In the genomic region with DNA sequence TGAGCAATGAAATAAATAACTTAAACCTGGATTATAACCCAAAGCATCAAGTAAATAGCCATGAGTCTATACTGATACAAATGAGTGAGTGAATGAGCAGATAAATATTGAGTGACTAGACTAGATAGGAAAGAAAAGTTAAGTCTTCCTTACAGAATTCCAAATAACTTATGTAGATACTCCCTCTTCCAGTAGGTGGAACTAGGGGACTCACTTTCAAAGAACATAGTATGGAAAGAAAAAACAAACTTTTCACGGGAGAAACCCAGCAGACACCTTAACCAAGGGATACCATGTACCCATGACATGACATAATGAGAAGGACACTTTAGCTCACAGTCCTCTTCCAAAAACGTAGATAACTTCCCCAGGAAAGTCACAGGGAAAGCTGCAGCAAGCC, we compare ENCODE assay signal across 11 cellular contexts. TPM values are rescaled to one million over a fixed set of nuclear protein-coding genes. Genes with fewer than 3 reads are reported as not detected.
A peak's percentile ranks its signal among the peaks of the same experiment; 100 is the strongest.
DNase-seq lines count a peak whose midpoint lies in the region; ATAC-seq and TF ChIP-seq lines count a peak whose summit lies in the region.
"Had no signal": no experiment of that assay in that cellular context is flagged by ENCODE, and none has a peak within 500 bp of the region (broad histone marks: within the 10 kb centered on the region; RNA-seq: fewer than 3 reads in every experiment).

No MANE protein-coding gene starts in this region.

- H3K27me3 ChIP-seq in BJ (ENCODE audit: control insufficient read depth, insufficient read depth, low read length) (no peaks in the 10 kb centered on the region), HCT116 (ENCODE audit: insufficient read depth, low read length) (no peaks in the 10 kb centered on the region), mesenchymal stem cell (ENCODE audit: control insufficient read depth in 1 of 2, insufficient read depth in 1 of 2, low read length in 2 of 2) (no peaks in the 10 kb centered on the region)
- H3K27me3 ChIP-seq: esophagus squamous epithelium had no signal

- no peak overlapping the region for H4K91ac ChIP-seq in mesenchymal stem cell (ENCODE audit: low read length)

- H4K8ac ChIP-seq in mesenchymal stem cell (ENCODE audit: low read length): no peak overlapping the region

- ATAC-seq in HCT116 (0 out of 2 replicates have a peak, but pooled peaks have one; percentile 46), HG02970 (IDR thresholded peaks at IDR 0.05; ENCODE audit: low FRiP score, unreplicated experiment) (no peak)

- H3K9me2 ChIP-seq in HCT116 (ENCODE audit: insufficient read depth): no peaks in the 10 kb centered on the region

- no peaks in the 10 kb centered on the region for H3K9me3 ChIP-seq in HCT116 (ENCODE audit: control insufficient read depth in 1 of 2, insufficient read depth in 1 of 2, low read depth in 1 of 2, low read length in 2 of 2)
- H3K9me3 ChIP-seq in mesenchymal stem cell (ENCODE audit: control insufficient read depth, low read length): no peaks in the 10 kb centered on the region
- H3K9me3 ChIP-seq: esophagus squamous epithelium had no signal

- H2BK5ac ChIP-seq in mesenchymal stem cell (ENCODE audit: low read depth, low read length, poor library complexity, severe bottlenecking): no peak overlapping the region

- TF ChIP-seq RAD21 in HCT116 (IDR thresholded peaks at IDR 0.05; ENCODE audit: low read depth): peak; percentile 37

- H3K27ac ChIP-seq in HCT116 (ENCODE audit: low read depth, low read length): no peak overlapping the region
- H3K27ac ChIP-seq in caudate nucleus (ENCODE audit: low read depth, low read length): peak overlapping the region; percentile 14
- H3K27ac ChIP-seq in mesenchymal stem cell (ENCODE audit: low read length, poor library complexity, severe bottlenecking): no peak overlapping the region
- H3K27ac ChIP-seq: esophagus squamous epithelium had no signal

- no peak for TF ChIP-seq POLR2A in HCT116 (IDR thresholded peaks at IDR 0.05; ENCODE audit: borderline replicate concordance, extremely low read depth, insufficient read depth, insufficient read length)

- WGBS in mesenchymal stem cell: 69% methylated on average over 2 of the region's 2 CpGs

- no peaks in the 10 kb centered on the region for H4K20me1 ChIP-seq in HCT116 (ENCODE audit: insufficient read depth)

- DNase-seq in BJ (ENCODE audit: low read depth) (no peak), HCT116 (ENCODE audit: low read depth, low spot score) (no peak), caudate nucleus (lab: John Stamatoyannopoulos, UW) (no peak), mesenchymal stem cell (peak; percentile 24), NCI-H128 (lab: John Stamatoyannopoulos, UW; ENCODE audit: unreplicated experiment) (no peak), hippocampal formation (lab: John Stamatoyannopoulos, UW) (no peak), NCI-H146 (lab: John Stamatoyannopoulos, UW) (no peak)
- DNase-seq: amygdala, esophagus squamous epithelium, NCI-H187 had no signal

- TF ChIP-seq CTCF in BJ (IDR thresholded peaks at IDR 0.05; ENCODE audit: insufficient read depth, low read depth, low read length): 0 out of 2 replicates have a peak, but pooled peaks have one; percentile 7
- peak; percentile 29 to 44 (median 29); a peak in 3 of 6 replicates for TF ChIP-seq CTCF in HCT116 (IDR thresholded peaks at IDR 0.05 in 2 of 3, conservative IDR thresholded peaks at IDR 0.05 in 1 of 3; ENCODE audit: borderline replicate concordance in 1 of 3, insufficient read depth in 1 of 3, low read depth in 2 of 3, low read length in 2 of 3)

- peaks cover 32% of the 10 kb centered on the region for H3K79me1 ChIP-seq in mesenchymal stem cell (replicated peaks; ENCODE audit: low read length, poor library complexity, severe bottlenecking)

- H3K4me1 ChIP-seq in HCT116 (ENCODE audit: control insufficient read depth in 1 of 2, insufficient read depth in 2 of 2, low read length in 2 of 2): peaks cover 0 to 3% of the 10 kb centered on the region in 2 experiments; a peak in 1 of 4 replicates
- no peaks in the 10 kb centered on the region for H3K4me1 ChIP-seq in mesenchymal stem cell (ENCODE audit: control insufficient read depth, insufficient read depth, low read depth, low read length)

- no peak overlapping the region for H3K18ac ChIP-seq in mesenchymal stem cell (ENCODE audit: low read depth in 1 of 2, low read length in 2 of 2)

- no peak overlapping the region for H3K4me2 ChIP-seq in HCT116 (ENCODE audit: low read length)
- H3K4me2 ChIP-seq in mesenchymal stem cell (ENCODE audit: low read length, poor library complexity, severe bottlenecking): no peak overlapping the region

- H3K9ac ChIP-seq in HCT116 (ENCODE audit: low read length) (no peak overlapping the region), mesenchymal stem cell (ENCODE audit: low read length) (no peak overlapping the region)

- H2AK5ac ChIP-seq in mesenchymal stem cell (ENCODE audit: low read length, severe bottlenecking): no peak overlapping the region

- intact Hi-C loops in HCT116 (cut with micrococcal nuclease): no loop called here

- BruUV-seq in HCT116 (replicated peaks; lab: Mats Ljungman, UMichigan): no TSS peak

- no peak overlapping the region for H3K14ac ChIP-seq in mesenchymal stem cell (ENCODE audit: low read length in 2 of 2)

- no peak overlapping the region for H2BK15ac ChIP-seq in mesenchymal stem cell (ENCODE audit: low read depth, poor library complexity, severe bottlenecking)

- no peak overlapping the region for H3K4me3 ChIP-seq in BJ (ENCODE audit: low read depth, low read length)
- H3K4me3 ChIP-seq in HCT116 (replicated peaks in 1 of 2; ENCODE audit: low read depth in 1 of 2, low read length in 2 of 2): no peak overlapping the region
- H3K4me3 ChIP-seq in mesenchymal stem cell (ENCODE audit: insufficient read depth in 1 of 2, low read depth in 1 of 2, low read length in 2 of 2): no peak overlapping the region
- H3K4me3 ChIP-seq: esophagus squamous epithelium had no signal

- no peaks in the 10 kb centered on the region for H3K79me2 ChIP-seq in HCT116 (ENCODE audit: insufficient read depth, low read length)

- no peak overlapping the region for H2BK12ac ChIP-seq in mesenchymal stem cell (ENCODE audit: low read length in 2 of 2)

- H3K36me3 ChIP-seq in BJ (ENCODE audit: control insufficient read depth, insufficient read depth, low read length) (peaks cover 6% of the 10 kb centered on the region), HCT116 (ENCODE audit: control insufficient read depth in 1 of 2, insufficient read depth in 2 of 2, low read length in 2 of 2) (no peaks in the 10 kb centered on the region), mesenchymal stem cell (ENCODE audit: control insufficient read depth in 1 of 2, insufficient read depth in 2 of 2, low read depth in 1 of 2, low read length in 2 of 2) (peaks cover 8 to 86% of the 10 kb centered on the region in 2 experiments)

- POLR2A ChIA-PET in BJ (lab: Charles Lee): no interaction called here
- POLR2A ChIA-PET in HCT116 (lab: Charles Lee): no interaction called here

- no peak overlapping the region for H3K4ac ChIP-seq in mesenchymal stem cell (ENCODE audit: low read depth in 1 of 2, low read length in 2 of 2)

- CTCF ChIA-PET in BJ (lab: Yijun Ruan, JAX): interaction anchor here (0.8 to 2.4 kb wide), 7 partner anchors 10 to 178 kb away, joined by 3 to 10 read pairs (median 4); no protein-coding TSS in a partner anchor
- CTCF ChIA-PET in HCT116 (lab: Charles Lee): interaction anchor here (1.2 to 1.8 kb wide), 2 partner anchors 15 to 32 kb away, joined by 3 to 8 read pairs; no protein-coding TSS in a partner anchor

- RAD21 ChIA-PET in HCT116 (lab: Charles Lee; ENCODE audit: low non-redundant PET in 1 of 2, low total read pairs in 2 of 2, uncharacterized antibody in 2 of 2, unreplicated experiment in 2 of 2): no interaction called here

- H2AFZ ChIP-seq in HCT116 (ENCODE audit: low read depth, low read length, poor library complexity, severe bottlenecking) (no peak overlapping the region), mesenchymal stem cell (ENCODE audit: low read depth, low read length) (no peak overlapping the region)

- no peak overlapping the region for H2BK120ac ChIP-seq in mesenchymal stem cell (ENCODE audit: low read depth, low read length)

- no peak overlapping the region for H3K23ac ChIP-seq in mesenchymal stem cell (ENCODE audit: low read length in 2 of 2)

TF ChIP-seq in HCT116, 20 proteins besides CTCF, POLR2A, EP300 and RAD21 (continues in another document):
- TF ChIP-seq FOSL1 (IDR thresholded peaks at IDR 0.05; ENCODE audit: low read depth) (no peak), SP1 (IDR thresholded peaks at IDR 0.05; ENCODE audit: low read depth) (no peak), EGR1 (IDR thresholded peaks at IDR 0.05; ENCODE audit: low read depth) (no peak), REST (IDR thresholded peaks at IDR 0.05; ENCODE audit: low read depth) (no peak), SIN3A (IDR thresholded peaks at IDR 0.05; ENCODE audit: low read depth) (no peak), ELF1 (IDR thresholded peaks at IDR 0.05; ENCODE audit: borderline replicate concordance, low read depth) (no peak), CEBPB (IDR thresholded peaks at IDR 0.05; ENCODE audit: low read depth) (no peak), EZH2 (IDR thresholded peaks at IDR 0.05) (no peak)

RNA-seq across cellular contexts. Expression of gene CSGALNACT2, which starts 32.2 kb away (rescaled TPM):
- 14.1 and 24.9 TPM in 2 replicates for polyA plus RNA-seq in BJ (2011; rRNA removed)
- 10.0 and 10.4 TPM in 2 replicates for polyA minus RNA-seq in BJ (2011; rRNA and poly(A)+ RNA removed)
- 9.9 TPM for total RNA-seq in HCT116 (2021; ENCODE audit: unreplicated experiment)
- 3.7 and 5.1 TPM in 2 replicates for polyA plus RNA-seq in HCT116 (2012)
- polyA plus RNA-seq in mesenchymal stem cell (2013, experiment 1 of 2): 35.5 TPM
- polyA plus RNA-seq in mesenchymal stem cell (2013, experiment 2 of 2): 37.6 TPM
